12 cellular contexts compared by ENCODE assay signal in the genomic region with DNA sequence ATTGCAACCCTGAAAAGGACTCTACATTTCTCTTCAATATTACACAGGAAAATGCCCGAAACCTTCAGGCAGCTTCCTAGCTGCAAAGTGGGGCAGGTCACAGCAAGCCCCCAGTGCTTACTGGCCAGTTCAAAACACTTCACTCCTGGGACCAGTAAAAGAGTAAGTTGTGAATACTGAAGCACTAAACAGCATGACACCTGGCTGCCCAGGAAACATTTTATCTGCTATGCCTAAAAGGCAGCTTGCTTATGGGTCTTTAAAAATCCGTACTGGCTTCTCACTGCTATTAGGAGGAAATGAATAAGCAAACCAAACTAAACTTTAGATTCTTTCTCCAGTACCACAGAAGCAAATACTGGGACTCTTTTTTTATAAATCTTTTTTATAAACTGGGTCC.
A peak's percentile ranks its signal among the peaks of the same experiment; 100 is the strongest.
DNase-seq lines count a peak whose midpoint lies in the region; TF ChIP-seq lines count a peak whose summit lies in the region.
"Had no signal": no experiment of that assay in that cellular context is flagged by ENCODE, and none has a peak within 500 bp of the region (broad histone marks: within the 10 kb centered on the region; RNA-seq: fewer than 3 reads in every experiment).

No MANE protein-coding gene starts in this region.

- BruUV-seq in OCI-LY7 (replicated peaks; lab: Mats Ljungman, UMichigan): no TSS peak

- CTCF ChIA-PET in AG04450 (lab: Charles Lee) (interaction anchor here (1.0 kb wide), 2 partner anchors 457 to 458 kb away, joined by 3 read pairs; partner anchors contain the start of gene ALCAM), OCI-LY7 (lab: Charles Lee; ENCODE audit: unreplicated experiment) (no interaction called here)

- H3K4me1 ChIP-seq in OCI-LY7 (ENCODE audit: insufficient read depth, low read length, poor library complexity, severe bottlenecking): no peaks in the 10 kb centered on the region

- peak overlapping the region; percentile 87 for H3K27ac ChIP-seq in AG04450 (ENCODE audit: low read depth, low read length)
- H3K27ac ChIP-seq in OCI-LY7 (ENCODE audit: low read depth, low read length, poor library complexity, severe bottlenecking): no peak overlapping the region
- H3K27ac ChIP-seq: neutrophil had no signal

- H3K4me2 ChIP-seq in OCI-LY7 (ENCODE audit: low read length): peak overlapping the region; percentile 29; the same call in 1 of the 2 replicates

- H3K79me2 ChIP-seq in OCI-LY7 (ENCODE audit: insufficient read depth, low read depth, low read length): no peaks in the 10 kb centered on the region

- H3K9me2 ChIP-seq in OCI-LY7 (ENCODE audit: insufficient read depth, low read length): no peaks in the 10 kb centered on the region

- DNase-seq in AG04450 (ENCODE audit: low read depth, low spot score): no peak
- peak; percentile 16 for DNase-seq in HS-5 (ENCODE audit: low read depth)
- no peak for DNase-seq in OCI-LY7 (ENCODE audit: low spot score)
- peak; percentile 8 for DNase-seq in fibroblast of pulmonary artery (ENCODE audit: low read depth)
- no peak for DNase-seq in stimulated activated naive CD4-positive, alpha-beta T cell treated with Interleukin-2 at 50 U/mL for 16 hours (lab: John Stamatoyannopoulos, UW)
- DNase-seq in NCI-H446 treated with DMSO at 0.1 percent for 48 hours (lab: John Stamatoyannopoulos, UW): no peak
- DNase-seq in germinal center (ENCODE audit: low spot score): no peak
- DNase-seq in NK-92 treated with Interleukin-12 subunit alpha and Interleukin-12 subunit beta, amount 100 ng/mL, for 24 hours (lab: John Stamatoyannopoulos, UW): no peak
- DNase-seq: activated T-cell treated with anti-CD3 and anti-CD28 coated beads for 4 hours; islet precursor cell; stimulated activated naive B cell treated with anti-CD40 and anti-IgM and Interleukin-4, amounts not matched to agents 10 μg/mL and 1 μg/mL and 100 μg/mL, for 72 hours had no signal

- no peaks in the 10 kb centered on the region for H4K20me1 ChIP-seq in OCI-LY7 (ENCODE audit: insufficient read depth, low read length)

- intact Hi-C loops in OCI-LY7 (cut with micrococcal nuclease; ENCODE audit: unreplicated experiment): no loop called here

- no peak overlapping the region for H3K4me3 ChIP-seq in AG04450 (ENCODE audit: low read depth, low read length)
- H3K4me3 ChIP-seq in OCI-LY7 (ENCODE audit: low read depth, low read length, poor library complexity, severe bottlenecking): no peak overlapping the region
- no peak overlapping the region for H3K4me3 ChIP-seq in fibroblast of pulmonary artery (replicated peaks; ENCODE audit: low read depth, low read length)

- H3K27me3 ChIP-seq in AG04450 (ENCODE audit: control insufficient read depth, insufficient read depth, low read length): no peaks in the 10 kb centered on the region
- H3K27me3 ChIP-seq: neutrophil had no signal

- POLR2A ChIA-PET in AG04450 (lab: Yijun Ruan, JAX): interaction anchor here (1.1 to 1.5 kb wide), 2 partner anchors 63 to 458 kb away, joined by 3 to 4 read pairs; partner anchors contain the start of gene ALCAM
- POLR2A ChIA-PET in OCI-LY7 (lab: Charles Lee): interaction anchor here (0.5 kb wide), 1 partner anchor 657 kb away, joined by 3 read pairs; no protein-coding TSS in a partner anchor

- H3K9me3 ChIP-seq in AG04450 (ENCODE audit: control insufficient read depth, insufficient read depth, low read length): peaks cover 19% of the 10 kb centered on the region
- H3K9me3 ChIP-seq in OCI-LY7 (ENCODE audit: low read length): no peaks in the 10 kb centered on the region
- H3K9me3 ChIP-seq: neutrophil had no signal

- no peak overlapping the region for H2AFZ ChIP-seq in OCI-LY7 (ENCODE audit: low read length)

- no peak for TF ChIP-seq CTCF in AG04450 (IDR thresholded peaks at IDR 0.05; ENCODE audit: low read depth, low read length)
- no peak for TF ChIP-seq CTCF in OCI-LY7 (conservative IDR thresholded peaks at IDR 0.05; ENCODE audit: low read length)
- no peak for TF ChIP-seq CTCF in fibroblast of pulmonary artery (IDR thresholded peaks at IDR 0.05; ENCODE audit: low read length, missing control alignments)

- no peaks in the 10 kb centered on the region for H3K36me3 ChIP-seq in OCI-LY7 (ENCODE audit: insufficient read depth, low read length)
- H3K36me3 ChIP-seq: neutrophil had no signal

Comparison
In these comparisons a context has a peak if more than half of its experiments do, and no peak if none do; other contexts are left out.
1. DNase-seq: peak in HS-5 (single experiment) and fibroblast of pulmonary artery (single experiment); none in AG04450 (single experiment), OCI-LY7 (single experiment), stimulated activated naive CD4-positive, alpha-beta T cell treated with Interleukin-2 at 50 U/mL for 16 hours (single experiment), NCI-H446 treated with DMSO at 0.1 percent for 48 hours (single experiment), germinal center (single experiment) and NK-92 treated with Interleukin-12 subunit alpha and Interleukin-12 subunit beta, amount 100 ng/mL, for 24 hours (single experiment).